ENCODE assay signal across 19 cellular contexts in genomic region chr6:167572106-167572505, GRCh38.
DNase-seq lines count a peak whose midpoint lies in the region; ATAC-seq, FAIRE-seq and TF ChIP-seq lines count a peak whose summit lies in the region.
"Had no signal": no experiment of that assay in that cellular context is flagged by ENCODE, and none has a peak within 500 bp of the region (broad histone marks: within the 10 kb centered on the region; RNA-seq: fewer than 3 reads in every experiment).

No MANE protein-coding gene starts in this region.

- no peak overlapping the region; a peak in 2 of 20 replicates for H3K4me3 ChIP-seq in BLaER1 treated with 17β-estradiol and CSF1 and Interleukin-3, amounts not matched to agents 10 nM and 100 nM
- H3K4me3 ChIP-seq in ascending aorta (no peak overlapping the region), tibial artery (no peak overlapping the region), aorta (ENCODE audit: low read length in 2 of 2) (no peak overlapping the region), kidney (ENCODE audit: low read length in 2 of 2) (no peak overlapping the region)
- H3K4me3 ChIP-seq: A549, GM12878, GM23248, Peyer's patch had no signal

- peaks cover 25% of the 10 kb centered on the region for H3K27me3 Mint-ChIP-seq in nephron (ENCODE audit: low read depth)

- H3K27ac ChIP-seq in BLaER1 treated with 17β-estradiol and CSF1 and Interleukin-3, amounts not matched to agents 10 nM and 100 nM = no peak overlapping the region
- H3K27ac ChIP-seq in ascending aorta (peak overlapping the region; percentile 84 to 87), tibial artery (peak overlapping the region; percentile 84 to 85), aorta (ENCODE audit: low read depth in 1 of 2, low read length in 2 of 2) (no peak overlapping the region), kidney (ENCODE audit: low read depth in 2 of 2, low read length in 2 of 2) (no peak overlapping the region)
- H3K27ac ChIP-seq: A549, C4-2B, GM23248, Peyer's patch had no signal

- peak overlapping the region; percentile 93 to 97 (median 95) for H3K27ac Mint-ChIP-seq in nephron

- FAIRE-seq in kidney (lab: Jason Lieb, UNC) = no peak
- FAIRE-seq: A549, GM12878, HepG2 had no signal

- H3K4me1 Mint-ChIP-seq in nephron = peaks cover 65% of the 10 kb centered on the region

- peaks cover 33 to 55% (median 45%) of the 10 kb centered on the region in 10 experiments for H3K4me1 ChIP-seq in BLaER1 treated with 17β-estradiol and CSF1 and Interleukin-3, amounts not matched to agents 10 nM and 100 nM
- H3K4me1 ChIP-seq in ascending aorta = peaks cover 4 to 20% of the 10 kb centered on the region in 2 donors
- H3K4me1 ChIP-seq in tibial artery = peaks cover 0 to 41% (median 22%) of the 10 kb centered on the region in 4 donors
- no peaks in the 10 kb centered on the region for H3K4me1 ChIP-seq in aorta (ENCODE audit: control insufficient read depth in 1 of 2, insufficient read depth in 2 of 2, low read length in 2 of 2)
- peaks cover 0 to 10% of the 10 kb centered on the region in 2 donors for H3K4me1 ChIP-seq in kidney (ENCODE audit: control insufficient read depth in 1 of 2, insufficient read depth in 1 of 2, low read depth in 1 of 2, low read length in 2 of 2)
- H3K4me1 ChIP-seq: Peyer's patch had no signal

- peak overlapping the region in 1 of 11 experiments; percentile 43; a peak in 1 of 22 replicates for H3K9ac ChIP-seq in BLaER1 treated with 17β-estradiol and CSF1 and Interleukin-3, amounts not matched to agents 10 nM and 100 nM
- H3K9ac ChIP-seq in kidney (ENCODE audit: low read length in 2 of 2) = no peak overlapping the region
- H3K9ac ChIP-seq: GM23248, KMS-11 had no signal

- no peaks in the 10 kb centered on the region for H4K20me1 ChIP-seq in BLaER1 treated with 17β-estradiol and CSF1 and Interleukin-3, amounts not matched to agents 10 nM and 100 nM

- 86 to 94% methylated on average over 10 of the region's 10 CpGs for WGBS in aorta, 2 donors

- no peaks in the 10 kb centered on the region for H3K36me3 Mint-ChIP-seq in nephron (ENCODE audit: low read depth)

- no peak overlapping the region for H3K4me3 Mint-ChIP-seq in nephron

- no peaks in the 10 kb centered on the region for H3K9me3 Mint-ChIP-seq in nephron

- H3K36me3 ChIP-seq in BLaER1 treated with 17β-estradiol and CSF1 and Interleukin-3, amounts not matched to agents 10 nM and 100 nM = no peaks in the 10 kb centered on the region
- H3K36me3 ChIP-seq in ascending aorta (no peaks in the 10 kb centered on the region), tibial artery (no peaks in the 10 kb centered on the region), aorta (ENCODE audit: control insufficient read depth in 1 of 2, insufficient read depth in 2 of 2, low read length in 1 of 2) (no peaks in the 10 kb centered on the region), kidney (ENCODE audit: control insufficient read depth in 1 of 2, insufficient read depth in 2 of 2, low read length in 2 of 2) (no peaks in the 10 kb centered on the region)
- H3K36me3 ChIP-seq: Peyer's patch had no signal

- TF ChIP-seq CTCF in ascending aorta (IDR thresholded peaks at IDR 0.05) (no peak), nephron (IDR thresholded peaks at IDR 0.05; ENCODE audit: unreplicated experiment in 3 of 3) (no peak), tibial artery (IDR thresholded peaks at IDR 0.05) (no peak), kidney (IDR thresholded peaks at IDR 0.05; ENCODE audit: borderline replicate concordance, extremely low read depth, insufficient read depth) (no peak)

- no peak for ATAC-seq in aorta (ENCODE audit: low FRiP score)
- ATAC-seq: A549, GM12878 had no signal

- H3K4me2 ChIP-seq in BLaER1 treated with 17β-estradiol and CSF1 and Interleukin-3, amounts not matched to agents 10 nM and 100 nM = peak overlapping the region; percentile 43 to 91 (median 82); a peak in 19 of 22 replicates
- H3K4me2 ChIP-seq: A549, KMS-11 had no signal

- no peak for DNase-seq in ascending aorta (ENCODE audit: low spot score in 2 of 2)
- DNase-seq in tibial artery = no peak
- DNase-seq in SHP77 treated with DMSO at 0.1 percent for 48 hours (lab: John Stamatoyannopoulos, UW) = no peak
- DNase-seq in retina = no peak
- no peak for DNase-seq in aorta
- DNase-seq in kidney = no peak
- DNase-seq: DMS 273 treated with DMSO at 0.1 percent for 48 hours, GDM1, GM23248, NCI-H2081 treated with DMSO at 0.1 percent for 48 hours, NCI-H524 had no signal

- H3K27me3 ChIP-seq in BLaER1 treated with 17β-estradiol and CSF1 and Interleukin-3, amounts not matched to agents 10 nM and 100 nM = peaks cover 0 to 39% (median 9%) of the 10 kb centered on the region in 11 experiments; a peak in 13 of 22 replicates
- no peaks in the 10 kb centered on the region for H3K27me3 ChIP-seq in ascending aorta
- H3K27me3 ChIP-seq in tibial artery = no peaks in the 10 kb centered on the region
- H3K27me3 ChIP-seq in aorta (ENCODE audit: control insufficient read depth in 1 of 2, insufficient read depth in 2 of 2, low read length in 1 of 2) = no peaks in the 10 kb centered on the region
- H3K27me3 ChIP-seq: Peyer's patch had no signal

- no peaks in the 10 kb centered on the region; a peak in 1 of 22 replicates for H3K9me3 ChIP-seq in BLaER1 treated with 17β-estradiol and CSF1 and Interleukin-3, amounts not matched to agents 10 nM and 100 nM (replicated peaks in 1 of 11)
- no peaks in the 10 kb centered on the region for H3K9me3 ChIP-seq in ascending aorta
- no peaks in the 10 kb centered on the region for H3K9me3 ChIP-seq in tibial artery
- H3K9me3 ChIP-seq in aorta (ENCODE audit: control insufficient read depth, low read length) = no peaks in the 10 kb centered on the region
- no peaks in the 10 kb centered on the region for H3K9me3 ChIP-seq in kidney (ENCODE audit: control insufficient read depth in 1 of 2, low read length in 2 of 2)
- H3K9me3 ChIP-seq: A549 had no signal

- intact Hi-C loops in ascending aorta (cut with DNase I) = loop anchor here (1.0 kb wide), 1 partner anchor 21 kb away; no protein-coding TSS in a partner anchor
- intact Hi-C loops in tibial artery (cut with DNase I; ENCODE audit: low total_unique reads) = no loop called here
- intact Hi-C loops in aorta (cut with DNase I) = loop anchor here in 1 of 2 donors (2.0 kb wide), 1 partner anchor 23 kb away; no protein-coding TSS in a partner anchor
- intact Hi-C loops in kidney (cut with DNase I) = no loop called here

Comparison
In these comparisons a context has a peak if more than half of its experiments do, and no peak if none do; other contexts are left out.
1. H3K27ac ChIP-seq: peak in ascending aorta (2 of 2) and tibial artery (2 of 2); none in BLaER1 treated with 17β-estradiol and CSF1 and Interleukin-3, amounts not matched to agents 10 nM and 100 nM (0 of 11), aorta (0 of 2) and kidney (0 of 2).